In genomic region chr9:33808635-33809322, GRCh38 we compare ENCODE assay signal across 1 cellular context.
TF ChIP-seq lines count a peak whose summit lies in the region.

No MANE protein-coding gene starts in this region.

TF ChIP-seq in HepG2, 621 proteins besides CTCF, POLR2A, EP300 and RAD21:
- TF ChIP-seq PAXIP1 (CRISPR knock-in tag; conservative IDR thresholded peaks at IDR 0.05) = peak; percentile 62
- peak; percentile 35; the same call in 1 of the 2 replicates for TF ChIP-seq TCF7 (IDR thresholded peaks at IDR 0.05; ENCODE audit: low read depth)
- 0 out of 2 replicates have a peak, but pooled peaks have one; percentile 36 for TF ChIP-seq HNF1A (IDR thresholded peaks at IDR 0.05; ENCODE audit: low read depth)
- TF ChIP-seq HNF1A (CRISPR knock-in tag; IDR thresholded peaks at IDR 0.05; ENCODE audit: borderline replicate concordance) = peak; percentile 46; the same call in 1 of the 2 replicates
- peak; percentile 27; the same call in 1 of the 2 replicates for TF ChIP-seq GATAD2A (CRISPR knock-in tag; IDR thresholded peaks at IDR 0.05)
